1 cellular context compared by ENCODE assay signal in genomic region chr22:20014526-20015186, GRCh38.
TF ChIP-seq lines count a peak whose summit lies in the region.

No MANE protein-coding gene starts in this region.

TF ChIP-seq in HCT116, 20 proteins besides CTCF, POLR2A, EP300 and RAD21 (continued from another document):
- no peak for TF ChIP-seq CBX3 (IDR thresholded peaks at IDR 0.05; ENCODE audit: low read depth)
- TF ChIP-seq ZNF274 (IDR thresholded peaks at IDR 0.05; ENCODE audit: low read depth, low read length), result no peak
- TF ChIP-seq SIN3A (IDR thresholded peaks at IDR 0.05; ENCODE audit: low read depth), result no peak
- TF ChIP-seq REST (IDR thresholded peaks at IDR 0.05; ENCODE audit: low read depth), result no peak
- no peak for TF ChIP-seq CEBPB (IDR thresholded peaks at IDR 0.05; ENCODE audit: low read depth)
- no peak for TF ChIP-seq ZFX (IDR thresholded peaks at IDR 0.05)
- no peak for TF ChIP-seq YY1 (IDR thresholded peaks at IDR 0.05; ENCODE audit: extremely low read depth, insufficient replicate concordance, low read depth, low read length)
- no peak for TF ChIP-seq ELF1 (IDR thresholded peaks at IDR 0.05; ENCODE audit: borderline replicate concordance, low read depth)
TF ChIP-seq in HCT116: peak in this region for 0.
